In the genomic region with DNA sequence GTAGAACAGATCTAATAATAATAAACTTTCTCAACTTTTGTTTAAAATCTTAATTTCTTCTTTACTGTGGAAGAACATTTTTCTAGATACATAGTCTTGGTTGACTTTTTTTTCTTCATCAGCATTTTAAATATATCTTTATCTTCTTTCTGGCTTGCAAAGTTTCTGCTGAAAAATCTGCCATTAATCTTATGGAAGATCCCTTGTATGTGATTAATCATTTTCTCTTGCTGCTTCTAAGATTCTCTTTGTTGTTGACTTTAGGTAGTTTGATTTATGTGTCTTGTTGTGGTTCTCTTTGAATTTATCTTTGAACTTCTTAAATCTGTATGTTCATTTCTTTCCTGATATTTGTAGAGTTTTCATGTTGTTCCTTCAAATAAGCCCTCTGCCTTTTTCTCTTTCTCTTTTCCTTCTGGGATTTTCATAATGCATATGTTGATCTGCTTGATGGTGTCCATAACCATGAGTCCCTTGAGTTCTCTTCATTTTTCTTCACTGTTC, we compare ENCODE assay signal across 1 cellular context.
TF ChIP-seq lines count a peak whose summit lies in the region.

No MANE protein-coding gene starts in this region.

TF ChIP-seq in HEK293, 187 proteins besides CTCF, POLR2A, EP300 and RAD21 (continued from another document):
- TF ChIP-seq, protein P1, sequence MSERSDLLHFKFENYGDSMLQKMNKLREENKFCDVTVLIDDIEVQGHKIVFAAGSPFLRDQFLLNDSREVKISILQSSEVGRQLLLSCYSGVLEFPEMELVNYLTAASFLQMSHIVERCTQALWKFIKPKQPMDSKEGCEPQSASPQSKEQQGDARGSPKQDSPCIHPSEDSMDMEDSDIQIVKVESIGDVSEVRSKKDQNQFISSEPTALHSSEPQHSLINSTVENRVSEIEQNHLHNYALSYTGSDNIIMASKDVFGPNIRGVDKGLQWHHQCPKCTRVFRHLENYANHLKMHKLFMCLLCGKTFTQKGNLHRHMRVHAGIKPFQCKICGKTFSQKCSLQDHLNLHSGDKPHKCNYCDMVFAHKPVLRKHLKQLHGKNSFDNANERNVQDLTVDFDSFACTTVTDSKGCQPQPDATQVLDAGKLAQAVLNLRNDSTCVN (tag by site-specific recombination; optimal IDR thresholded peaks at IDR 0.05): no peak
- TF ChIP-seq, protein P2, sequence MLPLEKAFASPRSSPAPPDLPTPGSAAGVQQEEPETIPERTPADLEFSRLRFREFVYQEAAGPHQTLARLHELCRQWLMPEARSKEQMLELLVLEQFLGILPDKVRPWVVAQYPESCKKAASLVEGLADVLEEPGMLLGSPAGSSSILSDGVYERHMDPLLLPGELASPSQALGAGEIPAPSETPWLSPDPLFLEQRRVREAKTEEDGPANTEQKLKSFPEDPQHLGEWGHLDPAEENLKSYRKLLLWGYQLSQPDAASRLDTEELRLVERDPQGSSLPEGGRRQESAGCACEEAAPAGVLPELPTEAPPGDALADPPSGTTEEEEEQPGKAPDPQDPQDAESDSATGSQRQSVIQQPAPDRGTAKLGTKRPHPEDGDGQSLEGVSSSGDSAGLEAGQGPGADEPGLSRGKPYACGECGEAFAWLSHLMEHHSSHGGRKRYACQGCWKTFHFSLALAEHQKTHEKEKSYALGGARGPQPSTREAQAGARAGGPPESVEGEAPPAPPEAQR (tag by site-specific recombination; IDR thresholded peaks at IDR 0.05): no peak
- TF ChIP-seq, protein P3, sequence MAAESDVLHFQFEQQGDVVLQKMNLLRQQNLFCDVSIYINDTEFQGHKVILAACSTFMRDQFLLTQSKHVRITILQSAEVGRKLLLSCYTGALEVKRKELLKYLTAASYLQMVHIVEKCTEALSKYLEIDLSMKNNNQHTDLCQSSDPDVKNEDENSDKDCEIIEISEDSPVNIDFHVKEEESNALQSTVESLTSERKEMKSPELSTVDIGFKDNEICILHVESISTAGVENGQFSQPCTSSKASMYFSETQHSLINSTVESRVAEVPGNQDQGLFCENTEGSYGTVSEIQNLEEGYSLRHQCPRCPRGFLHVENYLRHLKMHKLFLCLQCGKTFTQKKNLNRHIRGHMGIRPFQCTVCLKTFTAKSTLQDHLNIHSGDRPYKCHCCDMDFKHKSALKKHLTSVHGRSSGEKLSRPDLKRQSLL (tag by site-specific recombination; IDR thresholded peaks at IDR 0.05): no peak
- TF ChIP-seq ZNF366 (tag by site-specific recombination; conservative IDR thresholded peaks at IDR 0.05) (no peak), ZNF791 (tag by site-specific recombination; IDR thresholded peaks at IDR 0.05) (peak; percentile 94), ZNF211 (tag by site-specific recombination; IDR thresholded peaks at IDR 0.05; ENCODE audit: low read depth) (no peak)
TF ChIP-seq in HEK293: peak in this region for 3.
